In genomic region chr19:40900521-40900920, GRCh38 we compare ENCODE assay signal across 7 cellular contexts. TPM values are rescaled to one million over a fixed set of nuclear protein-coding genes. Genes with fewer than 3 reads are reported as not detected.
"Had no signal": no experiment of that assay in that cellular context is flagged by ENCODE, and none has a peak within 500 bp of the region (broad histone marks: within the 10 kb centered on the region; RNA-seq: fewer than 3 reads in every experiment).

No MANE protein-coding gene starts in this region.

RNA-seq across cellular contexts. Expression of gene CYP2A7, which starts 18.5 kb away (rescaled TPM):
- total RNA-seq: LHCN-M2, MCF 10A, OCI-LY7, PC-3, SK-MEL-5 had no signal
- polyA plus RNA-seq: IgD-negative memory B cell, SK-N-SH had no signal

RNA-seq across cellular contexts. Expression of gene CYP2A6, which starts 50.3 kb away (rescaled TPM):
- total RNA-seq: LHCN-M2, MCF 10A, OCI-LY7, PC-3, SK-MEL-5 had no signal
- polyA plus RNA-seq: IgD-negative memory B cell, SK-N-SH had no signal
